Comparison of ENCODE assay signal across 27 cellular contexts in the genomic region with DNA sequence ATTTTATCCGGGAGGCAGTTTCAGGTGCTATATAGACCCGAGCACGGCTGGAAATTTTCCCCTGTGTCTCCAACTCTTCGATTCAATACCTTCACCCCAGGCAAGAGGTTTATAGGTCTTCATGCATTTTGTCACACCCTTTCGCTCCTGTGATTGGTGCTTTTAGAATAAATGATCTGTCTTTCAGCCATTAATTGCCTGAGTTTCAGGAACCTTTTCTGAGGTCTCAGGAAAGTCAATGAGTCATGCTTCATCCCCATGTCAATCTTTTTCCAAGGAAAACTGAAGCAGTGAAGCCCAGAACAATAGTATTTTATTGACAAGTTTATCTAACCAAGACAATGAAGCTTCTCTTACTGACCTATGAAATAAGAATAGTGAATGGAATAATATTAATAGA. TPM values are rescaled to one million over a fixed set of nuclear protein-coding genes. Genes with fewer than 3 reads are reported as not detected.
A peak's percentile ranks its signal among the peaks of the same experiment; 100 is the strongest.
DNase-seq lines count a peak whose midpoint lies in the region; ATAC-seq, FAIRE-seq and TF ChIP-seq lines count a peak whose summit lies in the region.
"Had no signal": no experiment of that assay in that cellular context is flagged by ENCODE, and none has a peak within 500 bp of the region (broad histone marks: within the 10 kb centered on the region; RNA-seq: fewer than 3 reads in every experiment).

No MANE protein-coding gene starts in this region.

- H3K27ac Mint-ChIP-seq in activated T-helper 2 cell treated with anti-CD3 and anti-CD28 coated beads, Interferon-gamma antibody, Interleukin-2, Interleukin-4, amounts not matched to agents 10 μg/mL and 5 μg/mL and 100 μg/mL, durations not matched to agents 14 hours and 24 hours and 36 hours = no peak overlapping the region
- H3K27ac Mint-ChIP-seq: CD14-positive monocyte; CD8-positive, alpha-beta memory T cell had no signal

- no peaks in the 10 kb centered on the region for H3K9me3 Mint-ChIP-seq in activated T-helper 2 cell treated with anti-CD3 and anti-CD28 coated beads, Interferon-gamma antibody, Interleukin-2, Interleukin-4, amounts not matched to agents 10 μg/mL and 5 μg/mL and 100 μg/mL, durations not matched to agents 14 hours and 24 hours and 36 hours
- H3K9me3 Mint-ChIP-seq: CD8-positive, alpha-beta memory T cell had no signal

- no peak overlapping the region for H3K4me3 Mint-ChIP-seq in activated T-helper 2 cell treated with anti-CD3 and anti-CD28 coated beads, Interferon-gamma antibody, Interleukin-2, Interleukin-4, amounts not matched to agents 10 μg/mL and 5 μg/mL and 100 μg/mL, durations not matched to agents 14 hours and 24 hours and 36 hours (ENCODE audit: low read depth)
- H3K4me3 Mint-ChIP-seq: CD14-positive monocyte; CD8-positive, alpha-beta memory T cell had no signal

- no peak for ATAC-seq in Right ventricle myocardium superior (ENCODE audit: poor library complexity)
- no peak for ATAC-seq in HG03521 (IDR thresholded peaks at IDR 0.05; ENCODE audit: unreplicated experiment)
- ATAC-seq: Panc1 had no signal

- no peak overlapping the region for H3K4me3 ChIP-seq in epithelial cell of esophagus (ENCODE audit: low read length)
- H3K4me3 ChIP-seq: GM23248 had no signal

- TF ChIP-seq CTCF in epithelial cell of esophagus (IDR thresholded peaks at IDR 0.05; ENCODE audit: insufficient read depth, low read depth, low read length, missing control alignments) = no peak

- no peak for FAIRE-seq in GM12891 (lab: Jason Lieb, UNC)

- TF ChIP-seq POLR2A in GM12891 (IDR thresholded peaks at IDR 0.05; ENCODE audit: low read depth, low read length) = no peak

- DNase-seq in DMS53 (lab: John Stamatoyannopoulos, UW) (peak; percentile 22), DMS53 treated with DMSO at 0.1 percent for 48 hours (lab: John Stamatoyannopoulos, UW; ENCODE audit: unreplicated experiment) (no peak), SW480 (ENCODE audit: low spot score) (peak; percentile 9), epithelial cell of esophagus (ENCODE audit: low read depth) (peak; percentile 10), GM12891 (ENCODE audit: insufficient read length, low spot score) (no peak), Right ventricle myocardium superior (no peak)
- no peak for DNase-seq in activated T-helper 2 cell treated with anti-CD3 and anti-CD28 coated beads, Interferon-gamma antibody, Interleukin-2, Interleukin-4, amounts not matched to agents 10 μg/mL and 5 μg/mL and 100 μg/mL, durations not matched to agents 14 hours and 24 hours and 36 hours (ENCODE audit: low spot score)
- DNase-seq: ACHN; BE2C; Calu3; CD8-positive, alpha-beta memory T cell; GM23248; H7; KBM-7; NCI-H1048; NCI-H1417; NCI-H1694 treated with DMSO at 0.1 percent for 48 hours; NCI-H2081; NCI-H2227 treated with DMSO at 0.1 percent for 48 hours; NCI-H510A; NCI-H69; SIG-M5; SK-N-SH had no signal

- no peaks in the 10 kb centered on the region for H3K4me1 Mint-ChIP-seq in activated T-helper 2 cell treated with anti-CD3 and anti-CD28 coated beads, Interferon-gamma antibody, Interleukin-2, Interleukin-4, amounts not matched to agents 10 μg/mL and 5 μg/mL and 100 μg/mL, durations not matched to agents 14 hours and 24 hours and 36 hours (ENCODE audit: low read depth)
- H3K4me1 Mint-ChIP-seq: CD14-positive monocyte; CD8-positive, alpha-beta memory T cell had no signal

- no peaks in the 10 kb centered on the region for H3K36me3 Mint-ChIP-seq in activated T-helper 2 cell treated with anti-CD3 and anti-CD28 coated beads, Interferon-gamma antibody, Interleukin-2, Interleukin-4, amounts not matched to agents 10 μg/mL and 5 μg/mL and 100 μg/mL, durations not matched to agents 14 hours and 24 hours and 36 hours (ENCODE audit: low read depth)
- H3K36me3 Mint-ChIP-seq: CD14-positive monocyte; CD8-positive, alpha-beta memory T cell had no signal

- peaks cover 13% of the 10 kb centered on the region for H3K27me3 Mint-ChIP-seq in activated T-helper 2 cell treated with anti-CD3 and anti-CD28 coated beads, Interferon-gamma antibody, Interleukin-2, Interleukin-4, amounts not matched to agents 10 μg/mL and 5 μg/mL and 100 μg/mL, durations not matched to agents 14 hours and 24 hours and 36 hours (ENCODE audit: low read depth)

- intact Hi-C loops in activated T-helper 2 cell treated with anti-CD3 and anti-CD28 coated beads, Interferon-gamma antibody, Interleukin-2, Interleukin-4, amounts not matched to agents 10 μg/mL and 5 μg/mL and 100 μg/mL, durations not matched to agents 14 hours and 24 hours and 36 hours (cut with micrococcal nuclease) = no loop called here
- intact Hi-C loops in Right ventricle myocardium superior (cut with DNase I) = no loop called here

TF ChIP-seq in GM12891, 5 proteins besides CTCF, POLR2A, EP300 and RAD21:
- TF ChIP-seq POLR2AphosphoS5 (IDR thresholded peaks at IDR 0.05; ENCODE audit: low read depth, low read length) = no peak
- no peak for TF ChIP-seq SPI1 (IDR thresholded peaks at IDR 0.05; ENCODE audit: low read depth, low read length)
- no peak for TF ChIP-seq POU2F2 (IDR thresholded peaks at IDR 0.05; ENCODE audit: low read depth, low read length)
- TF ChIP-seq TAF1 (IDR thresholded peaks at IDR 0.05; ENCODE audit: low read depth, low read length) = no peak
- no peak for TF ChIP-seq PAX5 (IDR thresholded peaks at IDR 0.05; ENCODE audit: insufficient read depth, low read length, severe bottlenecking)

RNA-seq across cellular contexts. Expression of a gene that starts 29.9 kb away (rescaled TPM):
- not detected in 2 replicates for total RNA-seq in activated T-helper 2 cell treated with anti-CD3 and anti-CD28 coated beads, Interferon-gamma antibody, Interleukin-2, Interleukin-4, amounts not matched to agents 10 μg/mL and 5 μg/mL and 100 μg/mL, durations not matched to agents 14 hours and 24 hours and 36 hours
- polyA plus RNA-seq in GM12891 (2012; ENCODE audit: low read depth, missing spikeins) = not detected
- total RNA-seq in Right ventricle myocardium superior = 0.13 TPM
- total RNA-seq: CD8-positive, alpha-beta memory T cell; GM23248; LHCN-M2 had no signal
- polyA plus RNA-seq: CD14-positive monocyte; CD8-positive, alpha-beta memory T cell; GM23248 had no signal

Comparison
In these comparisons a context has a peak if more than half of its experiments do, and no peak if none do; other contexts are left out.
1. DNase-seq: peak in DMS53 (single experiment), SW480 (single experiment) and epithelial cell of esophagus (single experiment); none in DMS53 treated with DMSO at 0.1 percent for 48 hours (single experiment), activated T-helper 2 cell treated with anti-CD3 and anti-CD28 coated beads, Interferon-gamma antibody, Interleukin-2, Interleukin-4, amounts not matched to agents 10 μg/mL and 5 μg/mL and 100 μg/mL, durations not matched to agents 14 hours and 24 hours and 36 hours (single experiment), GM12891 (single experiment) and Right ventricle myocardium superior (single experiment).